17 cellular contexts compared by ENCODE assay signal in the genomic region with DNA sequence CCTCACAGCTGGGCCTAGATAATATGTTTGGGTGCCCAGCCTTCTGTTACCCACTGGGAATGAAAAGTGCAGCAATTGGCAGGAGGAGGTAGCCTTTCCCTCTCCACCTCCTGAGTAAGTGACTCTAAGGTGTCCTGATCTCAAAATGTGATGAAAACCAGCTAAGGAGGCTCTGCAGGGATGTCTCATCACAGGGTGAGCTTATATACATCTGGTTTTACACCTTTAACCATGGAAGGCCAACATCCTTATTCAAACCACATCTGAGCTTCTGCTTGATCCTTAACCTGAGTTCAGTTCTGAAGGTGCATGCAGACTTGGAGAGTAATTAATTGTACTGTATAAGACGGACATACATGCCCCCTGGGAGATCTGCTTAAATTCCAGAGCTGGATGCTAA. TPM values are rescaled to one million over a fixed set of nuclear protein-coding genes. Genes with fewer than 3 reads are reported as not detected.
A peak's percentile ranks its signal among the peaks of the same experiment; 100 is the strongest.
DNase-seq lines count a peak whose midpoint lies in the region; ATAC-seq, FAIRE-seq and TF ChIP-seq lines count a peak whose summit lies in the region.
"Had no signal": no experiment of that assay in that cellular context is flagged by ENCODE, and none has a peak within 500 bp of the region (broad histone marks: within the 10 kb centered on the region; RNA-seq: fewer than 3 reads in every experiment).

No MANE protein-coding gene starts in this region.

- intact Hi-C loops in PC-3 (cut with micrococcal nuclease) (no loop called here), sciatic nerve (cut with DNase I) (no loop called here)

- H3K9ac ChIP-seq in muscle layer of colon (ENCODE audit: low read length) (no peak overlapping the region), PC-3 (ENCODE audit: low read length) (no peak overlapping the region)

- peak overlapping the region in 1 of 2 donors; percentile 11 for H3K4me3 ChIP-seq in muscle layer of colon (ENCODE audit: low read depth in 1 of 2, low read length in 2 of 2)
- H3K4me3 ChIP-seq in PC-3 (ENCODE audit: low read length), result no peak overlapping the region
- H3K4me3 ChIP-seq: GM12878, GM23338 had no signal

- no peaks in the 10 kb centered on the region for H3K79me2 ChIP-seq in PC-3 (ENCODE audit: low read length)

- H3K27me3 ChIP-seq in muscle layer of colon (ENCODE audit: control insufficient read depth in 1 of 2, insufficient read depth in 2 of 2, low read length in 2 of 2), result no peaks in the 10 kb centered on the region
- no peaks in the 10 kb centered on the region for H3K27me3 ChIP-seq in PC-3 (ENCODE audit: low read length)

- TF ChIP-seq CTCF in PC-3 (conservative IDR thresholded peaks at IDR 0.05; ENCODE audit: low read depth, low read length), result no peak

- peaks cover 12% of the 10 kb centered on the region for H3K36me3 Mint-ChIP-seq in activated naive CD4-positive, alpha-beta T cell treated with anti-CD3 and anti-CD28 coated beads, Interleukin-2, amount 10 ng/mL, durations not matched to agents 7 days and 5 days
- peaks cover 22 to 23% of the 10 kb centered on the region in 2 donors for H3K36me3 Mint-ChIP-seq in activated naive CD4-positive, alpha-beta T cell treated with anti-CD3 and anti-CD28 coated beads, Interleukin-2, amount 50 U/mL, for 72 hours
- peaks cover 22% of the 10 kb centered on the region for H3K36me3 Mint-ChIP-seq in stimulated activated effector memory CD8-positive, alpha-beta T cell treated with anti-CD3 and anti-CD28 coated beads, Interleukin-12 subunit alpha, Interleukin-12 subunit beta, amount 100 ng/mL, for 72 hours

- H3K9me3 Mint-ChIP-seq in activated naive CD4-positive, alpha-beta T cell treated with anti-CD3 and anti-CD28 coated beads, Interleukin-2, amount 10 ng/mL, durations not matched to agents 7 days and 5 days, result peaks cover 26% of the 10 kb centered on the region
- peaks cover 13 to 15% of the 10 kb centered on the region in 2 donors for H3K9me3 Mint-ChIP-seq in activated naive CD4-positive, alpha-beta T cell treated with anti-CD3 and anti-CD28 coated beads, Interleukin-2, amount 50 U/mL, for 72 hours
- peaks cover 5% of the 10 kb centered on the region for H3K9me3 Mint-ChIP-seq in stimulated activated effector memory CD8-positive, alpha-beta T cell treated with anti-CD3 and anti-CD28 coated beads, Interleukin-12 subunit alpha, Interleukin-12 subunit beta, amount 100 ng/mL, for 72 hours

- H3K27me3 Mint-ChIP-seq in activated naive CD4-positive, alpha-beta T cell treated with anti-CD3 and anti-CD28 coated beads, Interleukin-2, amount 10 ng/mL, durations not matched to agents 7 days and 5 days, result peaks cover 20% of the 10 kb centered on the region
- H3K27me3 Mint-ChIP-seq: B cell; CD4-positive, alpha-beta T cell had no signal

- no peak for ATAC-seq in activated naive CD4-positive, alpha-beta T cell treated with anti-CD3 and anti-CD28 coated beads, Interleukin-2, amount 50 U/mL, for 72 hours
- ATAC-seq in stimulated activated effector memory CD8-positive, alpha-beta T cell treated with anti-CD3 and anti-CD28 coated beads, Interleukin-12 subunit alpha, Interleukin-12 subunit beta, amount 100 ng/mL, for 72 hours, result peak; percentile 70
- no peak for ATAC-seq in PC-3
- ATAC-seq in sciatic nerve, result no peak
- ATAC-seq: GM12878, GM23338 had no signal

- BruUV-seq in PC-3 (replicated peaks; lab: Mats Ljungman, UMichigan), result no TSS peak

- CTCF ChIA-PET in activated naive CD4-positive, alpha-beta T cell treated with anti-CD3 and anti-CD28 coated beads, Interleukin-2, amount 10 ng/mL, durations not matched to agents 7 days and 5 days (lab: Charles Lee), result interaction anchor here (0.6 kb wide), 1 partner anchor 1925 kb away, joined by 3 read pairs; no protein-coding TSS in a partner anchor
- CTCF ChIA-PET in PC-3 (lab: Charles Lee), result no interaction called here

- no peaks in the 10 kb centered on the region for H3K9me2 ChIP-seq in PC-3 (replicated peaks; ENCODE audit: low read length)

- no peak overlapping the region for H3K4me2 ChIP-seq in PC-3 (ENCODE audit: low read length)
- H3K4me2 ChIP-seq: GM23338 had no signal

- no peaks in the 10 kb centered on the region for H3F3A ChIP-seq in PC-3 (ENCODE audit: low read length, unreplicated experiment)

- no peak overlapping the region for H2AFZ ChIP-seq in PC-3 (ENCODE audit: low read length)
- H2AFZ ChIP-seq: GM23338 had no signal

- H3K4me3 Mint-ChIP-seq in activated naive CD4-positive, alpha-beta T cell treated with anti-CD3 and anti-CD28 coated beads, Interleukin-2, amount 10 ng/mL, durations not matched to agents 7 days and 5 days, result no peak overlapping the region
- no peak overlapping the region for H3K4me3 Mint-ChIP-seq in stimulated activated effector memory CD8-positive, alpha-beta T cell treated with anti-CD3 and anti-CD28 coated beads, Interleukin-12 subunit alpha, Interleukin-12 subunit beta, amount 100 ng/mL, for 72 hours
- H3K4me3 Mint-ChIP-seq: B cell; CD4-positive, alpha-beta T cell; GM23338 had no signal

- no peak for FAIRE-seq in GM19239 (lab: Jason Lieb, UNC)
- FAIRE-seq: A204.1, GM12878, GM18507 had no signal

- no peak for DNase-seq in activated naive CD4-positive, alpha-beta T cell treated with anti-CD3 and anti-CD28 coated beads, Interleukin-2, amount 10 ng/mL, durations not matched to agents 7 days and 5 days
- DNase-seq in activated naive CD4-positive, alpha-beta T cell treated with anti-CD3 and anti-CD28 coated beads, Interleukin-2, amount 50 U/mL, for 72 hours (ENCODE audit: low spot score in 2 of 2), result no peak
- DNase-seq in stimulated activated effector memory CD8-positive, alpha-beta T cell treated with anti-CD3 and anti-CD28 coated beads, Interleukin-12 subunit alpha, Interleukin-12 subunit beta, amount 100 ng/mL, for 72 hours (ENCODE audit: low spot score in 2 of 2), result no peak
- DNase-seq in GM19239 (ENCODE audit: insufficient read length, low spot score) (no peak), PC-3 (no peak), sciatic nerve (ENCODE audit: low spot score) (no peak)
- DNase-seq: C1 segment of cervical spinal cord, DMS79, H7 had no signal

- H3K4me1 Mint-ChIP-seq in activated naive CD4-positive, alpha-beta T cell treated with anti-CD3 and anti-CD28 coated beads, Interleukin-2, amount 10 ng/mL, durations not matched to agents 7 days and 5 days, result no peaks in the 10 kb centered on the region
- H3K4me1 Mint-ChIP-seq in stimulated activated effector memory CD8-positive, alpha-beta T cell treated with anti-CD3 and anti-CD28 coated beads, Interleukin-12 subunit alpha, Interleukin-12 subunit beta, amount 100 ng/mL, for 72 hours, result peaks cover 22% of the 10 kb centered on the region
- H3K4me1 Mint-ChIP-seq: B cell, GM23338 had no signal

- H3K36me3 ChIP-seq in muscle layer of colon (ENCODE audit: insufficient read depth, low read length) (no peaks in the 10 kb centered on the region), PC-3 (ENCODE audit: low read depth, low read length) (no peaks in the 10 kb centered on the region)

- H3K27ac Mint-ChIP-seq in activated naive CD4-positive, alpha-beta T cell treated with anti-CD3 and anti-CD28 coated beads, Interleukin-2, amount 10 ng/mL, durations not matched to agents 7 days and 5 days, result peak overlapping the region; percentile 33
- no peak overlapping the region for H3K27ac Mint-ChIP-seq in activated naive CD4-positive, alpha-beta T cell treated with anti-CD3 and anti-CD28 coated beads, Interleukin-2, amount 50 U/mL, for 72 hours
- peak overlapping the region; percentile 85 for H3K27ac Mint-ChIP-seq in stimulated activated effector memory CD8-positive, alpha-beta T cell treated with anti-CD3 and anti-CD28 coated beads, Interleukin-12 subunit alpha, Interleukin-12 subunit beta, amount 100 ng/mL, for 72 hours
- H3K27ac Mint-ChIP-seq: B cell; CD4-positive, alpha-beta T cell; GM23338 had no signal

- POLR2A ChIA-PET in PC-3 (lab: Charles Lee; ENCODE audit: unreplicated experiment), result no interaction called here

- H4K20me1 ChIP-seq in PC-3 (ENCODE audit: low read length), result no peaks in the 10 kb centered on the region

- no peaks in the 10 kb centered on the region for H3K9me3 ChIP-seq in muscle layer of colon (ENCODE audit: low read length)
- 0 out of 2 replicates have a peak, but pooled peaks cover 3% of the 10 kb centered on the region for H3K9me3 ChIP-seq in PC-3 (ENCODE audit: low read length)

- peak overlapping the region; percentile 13 for H3K27ac ChIP-seq in muscle layer of colon (ENCODE audit: low read depth, low read length)
- no peak overlapping the region for H3K27ac ChIP-seq in PC-3 (ENCODE audit: low read length)

- peaks cover 37% of the 10 kb centered on the region for H3K4me1 ChIP-seq in muscle layer of colon (ENCODE audit: insufficient read depth, low read length)
- peaks cover 12% of the 10 kb centered on the region for H3K4me1 ChIP-seq in PC-3 (ENCODE audit: insufficient read depth, low read length)

RNA-seq across cellular contexts. Expression of gene HOPX, which starts 53.7 kb away (rescaled TPM):
- 10 to 100 TPM; 21.0 to 33.5 TPM for total RNA-seq in activated naive CD4-positive, alpha-beta T cell treated with anti-CD3 and anti-CD28 coated beads, Interleukin-2, amount 50 U/mL, for 72 hours
- 0.87 TPM in 1 of 2 replicates, not detected in the other for total RNA-seq in PC-3 (2014; rRNA removed)
- 1.5 TPM for total RNA-seq in sciatic nerve
- total RNA-seq: G401, GM23338, H7 had no signal

Comparison
In these comparisons a context has a peak if more than half of its experiments do, and no peak if none do; other contexts are left out.
1. H3K27ac Mint-ChIP-seq: peak in activated naive CD4-positive, alpha-beta T cell treated with anti-CD3 and anti-CD28 coated beads, Interleukin-2, amount 10 ng/mL, durations not matched to agents 7 days and 5 days (single experiment) and stimulated activated effector memory CD8-positive, alpha-beta T cell treated with anti-CD3 and anti-CD28 coated beads, Interleukin-12 subunit alpha, Interleukin-12 subunit beta, amount 100 ng/mL, for 72 hours (single experiment); none in activated naive CD4-positive, alpha-beta T cell treated with anti-CD3 and anti-CD28 coated beads, Interleukin-2, amount 50 U/mL, for 72 hours (0 of 2).